ENCODE assay signal across 28 cellular contexts in genomic region chr3:45246236-45246635, GRCh38. TPM values are rescaled to one million over a fixed set of nuclear protein-coding genes. Genes with fewer than 3 reads are reported as not detected.
"Had no signal": no experiment of that assay in that cellular context is flagged by ENCODE, and none has a peak within 500 bp of the region (broad histone marks: within the 10 kb centered on the region; RNA-seq: fewer than 3 reads in every experiment).

No MANE protein-coding gene starts in this region.

- DNase-seq: activated B cell treated with CpG ODN at 0.5 μM for 24 hours; activated CD4-positive, alpha-beta memory T cell treated with anti-CD3 and anti-CD28 coated beads for 36 hours; activated CD4-positive, alpha-beta T cell treated with anti-CD3 and anti-CD28 coated beads for 4 hours; activated CD4-positive, alpha-beta T cell treated with anti-CD3 and anti-CD28 coated beads, Interleukin-2, amount 10 ng/mL, durations not matched to agents 24 days and 14 days; activated CD4-positive, alpha-beta T cell treated with anti-CD3 and anti-CD28 coated beads, Interleukin-2, amount 50 U/mL, for 1 hour; activated CD4-positive, alpha-beta T cell treated with anti-CD3 and anti-CD28 coated beads, Interleukin-2, amount 50 U/mL, for 4 hours; activated CD4-positive, CD25-positive, alpha-beta regulatory T cell treated with anti-CD3 and anti-CD28 coated beads, Interleukin-2, amount 50 U/mL, for 72 hours; activated CD8-positive, alpha-beta memory T cell treated with anti-CD3 and anti-CD28 coated beads, Interleukin-2, amount 50 U/mL, for 4 hours; activated CD8-positive, alpha-beta T cell treated with anti-CD3 and anti-CD28 coated beads for 36 hours; activated effector memory CD4-positive, alpha-beta T cell treated with anti-CD3 and anti-CD28 coated beads, Interleukin-2, amount 50 U/mL, for 16 hours; activated gamma-delta T cell treated with Interleukin-2 at 50 U/mL for 16 hours; activated naive CD4-positive, alpha-beta T cell; activated naive CD4-positive, alpha-beta T cell treated with anti-CD3 and anti-CD28 coated beads for 36 hours; activated naive CD4-positive, alpha-beta T cell treated with anti-CD3 and anti-CD28 coated beads, Interleukin-2, amount 50 U/mL, for 16 hours; activated naive CD8-positive, alpha-beta T cell treated with anti-CD3 and anti-CD28 coated beads for 36 hours; activated T-cell treated with anti-CD3 and anti-CD28 coated beads for 4 hours; activated T-cell treated with anti-CD3 and anti-CD28 coated beads, Interleukin-2, amount 50 U/mL, for 1 hour; activated T-cell treated with anti-CD3 and anti-CD28 coated beads, Interleukin-2, amount 50 U/mL, for 4 hours; activated T-cell treated with anti-CD3 and anti-CD28 coated beads, Interleukin-2, amount 50 U/mL, for 72 hours; adrenal gland; amniotic stem cell; aorta; caudate nucleus; T-helper 2 cell; T-helper 9 cell had no signal

- ATAC-seq: activated CD8-positive, alpha-beta T cell treated with anti-CD3 and anti-CD28 coated beads for 36 hours; activated naive CD4-positive, alpha-beta T cell treated with anti-CD3 and anti-CD28 coated beads, Interleukin-2, amount 50 U/mL, for 72 hours; activated T-cell treated with anti-CD3 and anti-CD28 coated beads, Interleukin-2, amount 50 U/mL, for 4 hours; activated T-cell treated with anti-CD3 and anti-CD28 coated beads, Interleukin-2, amount 50 U/mL, for 72 hours; activated T-helper 17 cell treated with anti-CD3 and anti-CD28 coated beads, Interleukin-2, amount 50 U/mL, for 72 hours had no signal

RNA-seq across cellular contexts. Expression of gene TMEM158, which starts 20.1 kb away (rescaled TPM):
- total RNA-seq: activated CD4-positive, alpha-beta memory T cell treated with anti-CD3 and anti-CD28 coated beads for 36 hours; activated CD8-positive, alpha-beta memory T cell treated with anti-CD3 and anti-CD28 coated beads for 36 hours; activated CD8-positive, alpha-beta T cell treated with anti-CD3 and anti-CD28 coated beads for 36 hours; activated naive CD4-positive, alpha-beta T cell treated with anti-CD3 and anti-CD28 coated beads for 36 hours; activated naive CD4-positive, alpha-beta T cell treated with anti-CD3 and anti-CD28 coated beads, Interleukin-2, amount 50 U/mL, for 72 hours; activated T-cell treated with anti-CD3 and anti-CD28 coated beads, Interleukin-2, amount 50 U/mL, for 72 hours; activated T-helper 17 cell treated with anti-CD3 and anti-CD28 coated beads, Interleukin-2, amount 50 U/mL, for 72 hours had no signal
